In genomic region chr5:141560725-141561483, GRCh38 we compare ENCODE assay signal across 8 cellular contexts. TPM values are rescaled to one million over a fixed set of nuclear protein-coding genes. Genes with fewer than 3 reads are reported as not detected.
DNase-seq lines count a peak whose midpoint lies in the region; ATAC-seq and TF ChIP-seq lines count a peak whose summit lies in the region.
"Had no signal": no experiment of that assay in that cellular context is flagged by ENCODE, and none has a peak within 500 bp of the region (broad histone marks: within the 10 kb centered on the region; RNA-seq: fewer than 3 reads in every experiment).

No MANE protein-coding gene starts in this region.

- peak overlapping the region; percentile 73 for H3K27ac ChIP-seq in caudate nucleus (ENCODE audit: low read depth, low read length)
- H3K27ac ChIP-seq in sigmoid colon = peak overlapping the region; percentile 80 to 89 (median 86)

- H3K9me3 ChIP-seq in sigmoid colon = no peaks in the 10 kb centered on the region

- H3K27me3 ChIP-seq in H7 (ENCODE audit: control insufficient read depth, insufficient read depth, low read length) = no peaks in the 10 kb centered on the region
- no peaks in the 10 kb centered on the region for H3K27me3 ChIP-seq in sigmoid colon

- H3K4me3 Mint-ChIP-seq in effector memory CD8-positive, alpha-beta T cell = no peak overlapping the region
- H3K4me3 Mint-ChIP-seq: activated naive CD4-positive, alpha-beta T cell treated with anti-CD3 and anti-CD28 coated beads, Interleukin-2, amount 50 U/mL, for 24 hours had no signal

- TF ChIP-seq CTCF in sigmoid colon (IDR thresholded peaks at IDR 0.05) = peak; percentile 89 to 94 (median 92)

- H3K9me3 Mint-ChIP-seq in effector memory CD8-positive, alpha-beta T cell = no peaks in the 10 kb centered on the region
- H3K9me3 Mint-ChIP-seq: activated naive CD4-positive, alpha-beta T cell treated with anti-CD3 and anti-CD28 coated beads, Interleukin-2, amount 50 U/mL, for 24 hours had no signal

- peak; percentile 69 for DNase-seq in H7
- peak; percentile 91 to 95 for DNase-seq in NCI-H446 (lab: John Stamatoyannopoulos, UW)
- DNase-seq in caudate nucleus (lab: John Stamatoyannopoulos, UW) = peak in 60 of 61 donors; percentile 11 to 97 (median 80)
- peak; percentile 81 for DNase-seq in iPS-NIHi7 (ENCODE audit: extremely low spot score)
- peak; percentile 97 for DNase-seq in sigmoid colon
- DNase-seq in effector memory CD8-positive, alpha-beta T cell = no peak

- peak; percentile 13 to 88 (median 78) for TF ChIP-seq EP300 in sigmoid colon (IDR thresholded peaks at IDR 0.05)

- 23 to 37% methylated on average over 9 of the region's 9 CpGs for WGBS in sigmoid colon, 2 donors

- no peak overlapping the region for H3K27ac Mint-ChIP-seq in effector memory CD8-positive, alpha-beta T cell
- H3K27ac Mint-ChIP-seq: activated naive CD4-positive, alpha-beta T cell treated with anti-CD3 and anti-CD28 coated beads, Interleukin-2, amount 50 U/mL, for 24 hours had no signal

- no peaks in the 10 kb centered on the region for H3K27me3 Mint-ChIP-seq in effector memory CD8-positive, alpha-beta T cell
- H3K27me3 Mint-ChIP-seq: activated naive CD4-positive, alpha-beta T cell treated with anti-CD3 and anti-CD28 coated beads, Interleukin-2, amount 50 U/mL, for 24 hours had no signal

- H3K4me1 ChIP-seq in sigmoid colon = peaks cover 0 to 32% (median 27%) of the 10 kb centered on the region in 4 donors

- H3K4me3 ChIP-seq in H7 (ENCODE audit: insufficient read depth, low read depth, low read length) (no peak overlapping the region), sigmoid colon (peak overlapping the region in 2 of 4 donors; percentile 12 to 26)

- no peak for TF ChIP-seq POLR2A in sigmoid colon (IDR thresholded peaks at IDR 0.05)

- peaks cover 21 to 39% of the 10 kb centered on the region in 2 donors for H3K4me1 Mint-ChIP-seq in effector memory CD8-positive, alpha-beta T cell (ENCODE audit: low read depth in 2 of 2)

- peaks cover 2% of the 10 kb centered on the region for H3K36me3 ChIP-seq in H7 (replicated peaks; ENCODE audit: control insufficient read depth, insufficient read depth, low read length)
- no peaks in the 10 kb centered on the region for H3K36me3 ChIP-seq in sigmoid colon

- peaks cover 87% of the 10 kb centered on the region for H3K36me3 Mint-ChIP-seq in effector memory CD8-positive, alpha-beta T cell (ENCODE audit: insufficient read depth)

- intact Hi-C loops in sigmoid colon (cut with DNase I) = loop anchor here (1.0 to 5.0 kb wide), 4 partner anchors 36 to 479 kb away; partner anchors contain the start of genes PCDHB14 and TAF7

- no peak for ATAC-seq in HG02623 (IDR thresholded peaks at IDR 0.05; ENCODE audit: unreplicated experiment)
- ATAC-seq in effector memory CD8-positive, alpha-beta T cell (replicated peaks) = no peak

RNA-seq across cellular contexts. Expression of gene DIAPH1, which starts 57.9 kb away (rescaled TPM):
- total RNA-seq in H7 (2014; rRNA removed; shearing (Covaris generic)) = 31.2 and 37.5 TPM in 2 replicates
- total RNA-seq in sigmoid colon = 10 to 100 TPM; 14.4 to 26.9 (median 19.8) TPM
- 100 to 1,000 TPM in 1 of 3 donors, 10 to 100 TPM in 2; 54.1 to 105 (median 78.0) TPM for polyA plus RNA-seq in sigmoid colon

Comparison
In these comparisons a context has a peak if more than half of its experiments do, and no peak if none do; other contexts are left out.
1. DNase-seq: peak in H7 (single experiment), NCI-H446 (2 of 2), caudate nucleus (60 of 61), iPS-NIHi7 (single experiment) and sigmoid colon (single experiment); none in effector memory CD8-positive, alpha-beta T cell (0 of 3).